Comparison of ENCODE assay signal across 1 cellular context in the genomic region with DNA sequence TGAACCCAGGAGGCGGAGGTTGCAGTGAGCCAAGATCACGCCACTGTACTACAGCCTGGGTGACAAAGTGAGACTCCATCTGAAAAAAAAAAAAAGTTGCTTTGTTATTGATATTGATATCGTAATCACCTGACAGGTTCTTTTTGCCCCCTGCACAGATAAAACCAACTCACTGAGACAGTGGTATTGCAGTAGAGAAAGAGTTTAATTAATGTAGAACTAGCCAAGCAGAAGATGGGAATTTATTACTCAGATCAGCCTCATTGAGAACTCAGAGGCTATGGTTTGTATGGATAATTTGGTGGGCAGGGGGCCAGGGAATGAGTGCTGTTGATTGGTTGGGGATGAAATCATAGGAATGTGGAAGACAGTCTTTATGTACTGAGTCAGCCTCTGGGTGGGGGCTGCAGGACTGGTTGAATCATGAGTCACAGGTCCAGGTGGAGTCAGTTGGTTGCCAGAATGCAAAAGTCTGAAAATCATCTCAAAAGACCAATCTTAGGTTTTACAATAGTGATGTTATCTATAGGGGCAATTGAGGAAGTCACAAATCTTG.
TF ChIP-seq lines count a peak whose summit lies in the region.

No MANE protein-coding gene starts in this region.

TF ChIP-seq in HepG2, 621 proteins besides CTCF, POLR2A, EP300 and RAD21:
- TF ChIP-seq ZNF34 (CRISPR knock-in tag; IDR thresholded peaks at IDR 0.05; ENCODE audit: borderline replicate concordance) (no peak), ZSCAN5A (CRISPR knock-in tag; IDR thresholded peaks at IDR 0.05; ENCODE audit: borderline replicate concordance) (no peak), ETV6 (CRISPR knock-in tag; conservative IDR thresholded peaks at IDR 0.05) (no peak), HDAC1 (CRISPR knock-in tag; IDR thresholded peaks at IDR 0.05) (no peak), SIN3B (IDR thresholded peaks at IDR 0.05; ENCODE audit: low read length) (no peak), NCOA2 (CRISPR knock-in tag; IDR thresholded peaks at IDR 0.05) (no peak), MTA1 (CRISPR knock-in tag; IDR thresholded peaks at IDR 0.05; ENCODE audit: borderline replicate concordance) (no peak), NR2C2 (CRISPR knock-in tag; IDR thresholded peaks at IDR 0.05; ENCODE audit: borderline replicate concordance) (no peak), GABPA (IDR thresholded peaks at IDR 0.05; ENCODE audit: low read depth, low read length) (no peak), GABPA (CRISPR knock-in tag; IDR thresholded peaks at IDR 0.05; ENCODE audit: low read depth) (no peak), SKIL (CRISPR knock-in tag; IDR thresholded peaks at IDR 0.05; ENCODE audit: borderline replicate concordance) (no peak), ZNF747 (CRISPR knock-in tag; IDR thresholded peaks at IDR 0.05; ENCODE audit: borderline replicate concordance) (no peak), KDM5A (IDR thresholded peaks at IDR 0.05; ENCODE audit: borderline replicate concordance, low read length) (no peak), ZNF432 (CRISPR knock-in tag; IDR thresholded peaks at IDR 0.05; ENCODE audit: borderline replicate concordance) (no peak), ZKSCAN1 (IDR thresholded peaks at IDR 0.05; ENCODE audit: low read length) (no peak), KDM2A (CRISPR knock-in tag; IDR thresholded peaks at IDR 0.05; ENCODE audit: borderline replicate concordance, low read depth) (no peak)
- TF ChIP-seq, protein P1, sequence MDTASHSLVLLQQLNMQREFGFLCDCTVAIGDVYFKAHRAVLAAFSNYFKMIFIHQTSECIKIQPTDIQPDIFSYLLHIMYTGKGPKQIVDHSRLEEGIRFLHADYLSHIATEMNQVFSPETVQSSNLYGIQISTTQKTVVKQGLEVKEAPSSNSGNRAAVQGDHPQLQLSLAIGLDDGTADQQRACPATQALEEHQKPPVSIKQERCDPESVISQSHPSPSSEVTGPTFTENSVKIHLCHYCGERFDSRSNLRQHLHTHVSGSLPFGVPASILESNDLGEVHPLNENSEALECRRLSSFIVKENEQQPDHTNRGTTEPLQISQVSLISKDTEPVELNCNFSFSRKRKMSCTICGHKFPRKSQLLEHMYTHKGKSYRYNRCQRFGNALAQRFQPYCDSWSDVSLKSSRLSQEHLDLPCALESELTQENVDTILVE (CRISPR knock-in tag; IDR thresholded peaks at IDR 0.05) = no peak
- TF ChIP-seq, protein P2, sequence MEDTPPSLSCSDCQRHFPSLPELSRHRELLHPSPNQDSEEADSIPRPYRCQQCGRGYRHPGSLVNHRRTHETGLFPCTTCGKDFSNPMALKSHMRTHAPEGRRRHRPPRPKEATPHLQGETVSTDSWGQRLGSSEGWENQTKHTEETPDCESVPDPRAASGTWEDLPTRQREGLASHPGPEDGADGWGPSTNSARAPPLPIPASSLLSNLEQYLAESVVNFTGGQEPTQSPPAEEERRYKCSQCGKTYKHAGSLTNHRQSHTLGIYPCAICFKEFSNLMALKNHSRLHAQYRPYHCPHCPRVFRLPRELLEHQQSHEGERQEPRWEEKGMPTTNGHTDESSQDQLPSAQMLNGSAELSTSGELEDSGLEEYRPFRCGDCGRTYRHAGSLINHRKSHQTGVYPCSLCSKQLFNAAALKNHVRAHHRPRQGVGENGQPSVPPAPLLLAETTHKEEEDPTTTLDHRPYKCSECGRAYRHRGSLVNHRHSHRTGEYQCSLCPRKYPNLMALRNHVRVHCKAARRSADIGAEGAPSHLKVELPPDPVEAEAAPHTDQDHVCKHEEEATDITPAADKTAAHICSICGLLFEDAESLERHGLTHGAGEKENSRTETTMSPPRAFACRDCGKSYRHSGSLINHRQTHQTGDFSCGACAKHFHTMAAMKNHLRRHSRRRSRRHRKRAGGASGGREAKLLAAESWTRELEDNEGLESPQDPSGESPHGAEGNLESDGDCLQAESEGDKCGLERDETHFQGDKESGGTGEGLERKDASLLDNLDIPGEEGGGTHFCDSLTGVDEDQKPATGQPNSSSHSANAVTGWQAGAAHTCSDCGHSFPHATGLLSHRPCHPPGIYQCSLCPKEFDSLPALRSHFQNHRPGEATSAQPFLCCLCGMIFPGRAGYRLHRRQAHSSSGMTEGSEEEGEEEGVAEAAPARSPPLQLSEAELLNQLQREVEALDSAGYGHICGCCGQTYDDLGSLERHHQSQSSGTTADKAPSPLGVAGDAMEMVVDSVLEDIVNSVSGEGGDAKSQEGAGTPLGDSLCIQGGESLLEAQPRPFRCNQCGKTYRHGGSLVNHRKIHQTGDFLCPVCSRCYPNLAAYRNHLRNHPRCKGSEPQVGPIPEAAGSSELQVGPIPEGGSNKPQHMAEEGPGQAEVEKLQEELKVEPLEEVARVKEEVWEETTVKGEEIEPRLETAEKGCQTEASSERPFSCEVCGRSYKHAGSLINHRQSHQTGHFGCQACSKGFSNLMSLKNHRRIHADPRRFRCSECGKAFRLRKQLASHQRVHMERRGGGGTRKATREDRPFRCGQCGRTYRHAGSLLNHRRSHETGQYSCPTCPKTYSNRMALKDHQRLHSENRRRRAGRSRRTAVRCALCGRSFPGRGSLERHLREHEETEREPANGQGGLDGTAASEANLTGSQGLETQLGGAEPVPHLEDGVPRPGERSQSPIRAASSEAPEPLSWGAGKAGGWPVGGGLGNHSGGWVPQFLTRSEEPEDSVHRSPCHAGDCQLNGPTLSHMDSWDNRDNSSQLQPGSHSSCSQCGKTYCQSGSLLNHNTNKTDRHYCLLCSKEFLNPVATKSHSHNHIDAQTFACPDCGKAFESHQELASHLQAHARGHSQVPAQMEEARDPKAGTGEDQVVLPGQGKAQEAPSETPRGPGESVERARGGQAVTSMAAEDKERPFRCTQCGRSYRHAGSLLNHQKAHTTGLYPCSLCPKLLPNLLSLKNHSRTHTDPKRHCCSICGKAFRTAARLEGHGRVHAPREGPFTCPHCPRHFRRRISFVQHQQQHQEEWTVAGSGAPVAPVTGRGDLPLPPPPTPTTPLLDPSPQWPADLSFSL (CRISPR knock-in tag; IDR thresholded peaks at IDR 0.05) = no peak
